ENCODE assay signal across 17 cellular contexts in genomic region chr3:97388774-97389173, GRCh38.
DNase-seq lines count a peak whose midpoint lies in the region; ATAC-seq and TF ChIP-seq lines count a peak whose summit lies in the region.
"Had no signal": no experiment of that assay in that cellular context is flagged by ENCODE, and none has a peak within 500 bp of the region (broad histone marks: within the 10 kb centered on the region; RNA-seq: fewer than 3 reads in every experiment).

No MANE protein-coding gene starts in this region.

- H3K4me3 Mint-ChIP-seq in GM23338 (no peak overlapping the region), WTC11 (no peak overlapping the region)
- H3K4me3 Mint-ChIP-seq in activated T-helper 2 cell treated with anti-CD3 and anti-CD28 coated beads, Interferon-gamma antibody, Interleukin-2, Interleukin-4, amounts not matched to agents 10 μg/mL and 5 μg/mL and 100 μg/mL, durations not matched to agents 14 hours and 24 hours and 36 hours (ENCODE audit: low read depth): no peak overlapping the region
- H3K4me3 Mint-ChIP-seq: B cell; CD4-positive, alpha-beta T cell; CD8-positive, alpha-beta T cell had no signal

- DNase-seq in GM23338 (ENCODE audit: low spot score) (peak; percentile 17), WTC11 (ENCODE audit: low spot score) (no peak), iPS DF 4.7 (ENCODE audit: extremely low read depth, low spot score) (peak; percentile 9), breast epithelium (ENCODE audit: low spot score in 2 of 2) (no peak)
- DNase-seq in activated T-helper 2 cell treated with anti-CD3 and anti-CD28 coated beads, Interferon-gamma antibody, Interleukin-2, Interleukin-4, amounts not matched to agents 10 μg/mL and 5 μg/mL and 100 μg/mL, durations not matched to agents 14 hours and 24 hours and 36 hours (ENCODE audit: low spot score): no peak
- DNase-seq: AML-193; Caco-2; Calu3; CD4-positive, alpha-beta T cell; CD8-positive, alpha-beta T cell; DMS79 treated with DMSO at 0.1 percent for 48 hours; GF-D8 had no signal

- ATAC-seq in GM23338 (no peak), WTC11 (peak; percentile 47)
- ATAC-seq: A549; CD8-positive, alpha-beta T cell had no signal

- H3K4me1 ChIP-seq in GM23338 (ENCODE audit: insufficient read depth): peaks cover 17% of the 10 kb centered on the region
- H3K4me1 ChIP-seq in breast epithelium: no peaks in the 10 kb centered on the region
- H3K4me1 ChIP-seq: A549, Caco-2 had no signal

- no peaks in the 10 kb centered on the region for H3K79me2 ChIP-seq in GM23338 (replicated peaks; ENCODE audit: insufficient read depth)

- no peaks in the 10 kb centered on the region for H3F3A ChIP-seq in GM23338 (replicated peaks; ENCODE audit: low read depth)

- H3K9me3 Mint-ChIP-seq in GM23338: peaks cover 35% of the 10 kb centered on the region
- H3K9me3 Mint-ChIP-seq in WTC11: peaks cover 36% of the 10 kb centered on the region
- H3K9me3 Mint-ChIP-seq in activated T-helper 2 cell treated with anti-CD3 and anti-CD28 coated beads, Interferon-gamma antibody, Interleukin-2, Interleukin-4, amounts not matched to agents 10 μg/mL and 5 μg/mL and 100 μg/mL, durations not matched to agents 14 hours and 24 hours and 36 hours: peaks cover 4% of the 10 kb centered on the region

- H3K4me1 Mint-ChIP-seq in GM23338 (peaks cover 11% of the 10 kb centered on the region), WTC11 (peaks cover 25% of the 10 kb centered on the region)
- H3K4me1 Mint-ChIP-seq in activated T-helper 2 cell treated with anti-CD3 and anti-CD28 coated beads, Interferon-gamma antibody, Interleukin-2, Interleukin-4, amounts not matched to agents 10 μg/mL and 5 μg/mL and 100 μg/mL, durations not matched to agents 14 hours and 24 hours and 36 hours (ENCODE audit: low read depth): no peaks in the 10 kb centered on the region
- H3K4me1 Mint-ChIP-seq: B cell had no signal

- POLR2A ChIA-PET in WTC11 (lab: Charles Lee): no interaction called here

- peak overlapping the region; percentile 28 for H3K27ac Mint-ChIP-seq in GM23338
- peak overlapping the region; percentile 70 for H3K27ac Mint-ChIP-seq in WTC11
- H3K27ac Mint-ChIP-seq in activated T-helper 2 cell treated with anti-CD3 and anti-CD28 coated beads, Interferon-gamma antibody, Interleukin-2, Interleukin-4, amounts not matched to agents 10 μg/mL and 5 μg/mL and 100 μg/mL, durations not matched to agents 14 hours and 24 hours and 36 hours: no peak overlapping the region
- H3K27ac Mint-ChIP-seq: B cell; CD4-positive, alpha-beta T cell; CD8-positive, alpha-beta T cell had no signal

- H3K27ac ChIP-seq in GM23338 (ENCODE audit: low read depth): peak overlapping the region; percentile 84
- H3K27ac ChIP-seq in breast epithelium: no peak overlapping the region
- H3K27ac ChIP-seq: 22Rv1, A549, C4-2B had no signal

- TF ChIP-seq POLR2A in breast epithelium (IDR thresholded peaks at IDR 0.05): no peak

- H2AFZ ChIP-seq in GM23338: no peak overlapping the region

- H3K27me3 Mint-ChIP-seq in GM23338 (ENCODE audit: insufficient read depth, low read depth, poor library complexity) (peaks cover 3% of the 10 kb centered on the region), WTC11 (ENCODE audit: low read depth) (0 out of 2 replicates have a peak, but pooled peaks cover 3% of the 10 kb centered on the region)
- H3K27me3 Mint-ChIP-seq in activated T-helper 2 cell treated with anti-CD3 and anti-CD28 coated beads, Interferon-gamma antibody, Interleukin-2, Interleukin-4, amounts not matched to agents 10 μg/mL and 5 μg/mL and 100 μg/mL, durations not matched to agents 14 hours and 24 hours and 36 hours (ENCODE audit: low read depth): no peaks in the 10 kb centered on the region
- H3K27me3 Mint-ChIP-seq: B cell; CD4-positive, alpha-beta T cell had no signal

- H3K9me2 ChIP-seq in GM23338 (ENCODE audit: insufficient read depth): no peaks in the 10 kb centered on the region

- H3K4me3 ChIP-seq in GM23338 (0 out of 2 replicates have a peak overlapping the region, but pooled peaks have one; percentile 9), breast epithelium (no peak overlapping the region)
- H3K4me3 ChIP-seq: A549; BLaER1 treated with 17β-estradiol and CSF1 and Interleukin-3, amounts not matched to agents 10 nM and 100 nM had no signal

- H3K36me3 Mint-ChIP-seq in GM23338 (ENCODE audit: low read depth) (peaks cover 35% of the 10 kb centered on the region), WTC11 (peaks cover 33% of the 10 kb centered on the region)
- H3K36me3 Mint-ChIP-seq in activated T-helper 2 cell treated with anti-CD3 and anti-CD28 coated beads, Interferon-gamma antibody, Interleukin-2, Interleukin-4, amounts not matched to agents 10 μg/mL and 5 μg/mL and 100 μg/mL, durations not matched to agents 14 hours and 24 hours and 36 hours (ENCODE audit: low read depth): no peaks in the 10 kb centered on the region
- H3K36me3 Mint-ChIP-seq: CD8-positive, alpha-beta T cell had no signal

- TF ChIP-seq CTCF in GM23338 (conservative IDR thresholded peaks at IDR 0.05; ENCODE audit: low read depth in 2 of 2) (no peak), WTC11 (IDR thresholded peaks at IDR 0.05) (no peak), breast epithelium (IDR thresholded peaks at IDR 0.05) (no peak)

- H3K4me2 ChIP-seq in GM23338: peak overlapping the region; percentile 40
- H3K4me2 ChIP-seq: A549 had no signal

- 0 out of 2 replicates have a peak, but pooled peaks cover 3% of the 10 kb centered on the region for H3K36me3 ChIP-seq in GM23338 (ENCODE audit: insufficient read depth)
- H3K36me3 ChIP-seq in breast epithelium: no peaks in the 10 kb centered on the region
- H3K36me3 ChIP-seq: BLaER1 treated with 17β-estradiol and CSF1 and Interleukin-3, amounts not matched to agents 10 nM and 100 nM had no signal

- H3K9me3 ChIP-seq in breast epithelium: peaks cover 10 to 12% of the 10 kb centered on the region in 2 donors
- H3K9me3 ChIP-seq: A549, Caco-2 had no signal

- H4K20me1 ChIP-seq in GM23338 (replicated peaks; ENCODE audit: insufficient read depth): no peaks in the 10 kb centered on the region
- H4K20me1 ChIP-seq: BLaER1 treated with 17β-estradiol and CSF1 and Interleukin-3, amounts not matched to agents 10 nM and 100 nM had no signal

- CTCF ChIA-PET in WTC11 (lab: Charles Lee): no interaction called here

- H3K27me3 ChIP-seq in GM23338 (ENCODE audit: insufficient read depth): no peaks in the 10 kb centered on the region
- no peaks in the 10 kb centered on the region for H3K27me3 ChIP-seq in breast epithelium
- H3K27me3 ChIP-seq: BLaER1 treated with 17β-estradiol and CSF1 and Interleukin-3, amounts not matched to agents 10 nM and 100 nM had no signal

- intact Hi-C loops in breast epithelium (cut with DNase I; ENCODE audit: low total_unique reads): no loop called here
- intact Hi-C loops in activated T-helper 2 cell treated with anti-CD3 and anti-CD28 coated beads, Interferon-gamma antibody, Interleukin-2, Interleukin-4, amounts not matched to agents 10 μg/mL and 5 μg/mL and 100 μg/mL, durations not matched to agents 14 hours and 24 hours and 36 hours (cut with micrococcal nuclease): no loop called here

TF ChIP-seq in GM23338, 12 proteins besides CTCF, POLR2A, EP300 and RAD21 (continues in another document):
- no peak for TF ChIP-seq ZNF114 (CRISPR knock-in tag; IDR thresholded peaks at IDR 0.05)
- TF ChIP-seq NANOG (IDR thresholded peaks at IDR 0.05; ENCODE audit: borderline replicate concordance): peak; percentile 95

TF ChIP-seq in WTC11, 78 proteins besides CTCF, POLR2A, EP300 and RAD21 (continues in another document):
- no peak for TF ChIP-seq ARID4B (CRISPR knock-in tag; IDR thresholded peaks at IDR 0.05; ENCODE audit: borderline replicate concordance)
- TF ChIP-seq FOXJ3 (CRISPR knock-in tag; IDR thresholded peaks at IDR 0.05; ENCODE audit: borderline replicate concordance): no peak
- TF ChIP-seq CREB1 (CRISPR knock-in tag; IDR thresholded peaks at IDR 0.05): no peak
- TF ChIP-seq TEAD4 (CRISPR knock-in tag; IDR thresholded peaks at IDR 0.05): no peak
- TF ChIP-seq JAZF1 (CRISPR knock-in tag; IDR thresholded peaks at IDR 0.05): no peak

Comparison
In these comparisons a context has a peak if more than half of its experiments do, and no peak if none do; other contexts are left out.
1. DNase-seq: peak in GM23338 (single experiment) and iPS DF 4.7 (single experiment); none in WTC11 (single experiment), breast epithelium (0 of 2) and activated T-helper 2 cell treated with anti-CD3 and anti-CD28 coated beads, Interferon-gamma antibody, Interleukin-2, Interleukin-4, amounts not matched to agents 10 μg/mL and 5 μg/mL and 100 μg/mL, durations not matched to agents 14 hours and 24 hours and 36 hours (single experiment).